8 cellular contexts compared by ENCODE assay signal in the genomic region with DNA sequence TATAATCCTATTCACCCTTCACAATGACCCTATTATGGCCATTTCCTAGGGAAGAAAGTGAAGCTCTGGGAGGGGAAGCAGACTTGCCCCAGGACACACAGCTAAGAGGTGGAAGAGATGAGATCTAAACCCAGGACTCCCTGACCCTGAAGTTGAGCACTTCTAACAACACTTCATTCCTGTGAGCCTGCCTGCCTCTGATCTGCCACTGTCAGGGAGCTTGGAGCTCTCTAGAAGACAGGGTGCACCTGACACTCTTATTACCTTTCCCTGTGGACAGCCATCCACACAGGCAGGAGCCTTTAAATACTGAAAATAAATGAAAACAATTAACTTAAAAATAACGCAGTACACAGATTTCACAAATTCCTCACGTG. TPM values are rescaled to one million over a fixed set of nuclear protein-coding genes. Genes with fewer than 3 reads are reported as not detected.
A peak's percentile ranks its signal among the peaks of the same experiment; 100 is the strongest.
DNase-seq lines count a peak whose midpoint lies in the region; ATAC-seq lines count a peak whose summit lies in the region.

No MANE protein-coding gene starts in this region.

- H3K27ac Mint-ChIP-seq in activated CD4-positive, alpha-beta T cell treated with anti-CD3 and anti-CD28 coated beads, Interleukin-2, amount 10 ng/mL, durations not matched to agents 24 days and 14 days = peak overlapping the region; percentile 87
- peak overlapping the region; percentile 75 for H3K27ac Mint-ChIP-seq in activated T-helper 2 cell treated with anti-CD3 and anti-CD28 coated beads, Interferon-gamma antibody, Interleukin-2, Interleukin-4, amounts not matched to agents 10 μg/mL and 5 μg/mL and 100 μg/mL, durations not matched to agents 14 hours and 24 hours and 36 hours

- DNase-seq in activated CD4-positive, alpha-beta T cell treated with anti-CD3 and anti-CD28 coated beads, Interleukin-2, amount 10 ng/mL, durations not matched to agents 24 days and 14 days = peak; percentile 69
- no peak for DNase-seq in activated CD4-positive, alpha-beta T cell treated with anti-CD3 and anti-CD28 coated beads, Interleukin-2, amount 50 U/mL, for 4 hours
- no peak for DNase-seq in activated T-helper 2 cell treated with anti-CD3 and anti-CD28 coated beads, Interferon-gamma antibody, Interleukin-2, Interleukin-4, amounts not matched to agents 10 μg/mL and 5 μg/mL and 100 μg/mL, durations not matched to agents 14 hours and 24 hours and 36 hours (ENCODE audit: low spot score)
- no peak for DNase-seq in RPMI8226

- ATAC-seq in GM18909 (IDR thresholded peaks at IDR 0.05; ENCODE audit: poor library complexity, unreplicated experiment) (no peak), HG03025 (IDR thresholded peaks at IDR 0.05; ENCODE audit: low FRiP score, unreplicated experiment) (no peak)

- H3K27ac ChIP-seq in subcutaneous abdominal adipose tissue (ENCODE audit: low read depth, low read length) = peak overlapping the region; percentile 70

- no peaks in the 10 kb centered on the region for H3K27me3 Mint-ChIP-seq in activated CD4-positive, alpha-beta T cell treated with anti-CD3 and anti-CD28 coated beads, Interleukin-2, amount 10 ng/mL, durations not matched to agents 24 days and 14 days
- H3K27me3 Mint-ChIP-seq in activated T-helper 2 cell treated with anti-CD3 and anti-CD28 coated beads, Interferon-gamma antibody, Interleukin-2, Interleukin-4, amounts not matched to agents 10 μg/mL and 5 μg/mL and 100 μg/mL, durations not matched to agents 14 hours and 24 hours and 36 hours (ENCODE audit: low read depth) = no peaks in the 10 kb centered on the region

- peaks cover 62% of the 10 kb centered on the region for H3K4me1 Mint-ChIP-seq in activated CD4-positive, alpha-beta T cell treated with anti-CD3 and anti-CD28 coated beads, Interleukin-2, amount 10 ng/mL, durations not matched to agents 24 days and 14 days
- H3K4me1 Mint-ChIP-seq in activated T-helper 2 cell treated with anti-CD3 and anti-CD28 coated beads, Interferon-gamma antibody, Interleukin-2, Interleukin-4, amounts not matched to agents 10 μg/mL and 5 μg/mL and 100 μg/mL, durations not matched to agents 14 hours and 24 hours and 36 hours (ENCODE audit: low read depth) = peaks cover 57% of the 10 kb centered on the region

- no peaks in the 10 kb centered on the region for H3K27me3 ChIP-seq in subcutaneous abdominal adipose tissue (ENCODE audit: control insufficient read depth in 5 of 5, insufficient read depth in 4 of 5, low read length in 5 of 5)

- peaks cover 23% of the 10 kb centered on the region for H3K36me3 Mint-ChIP-seq in activated CD4-positive, alpha-beta T cell treated with anti-CD3 and anti-CD28 coated beads, Interleukin-2, amount 10 ng/mL, durations not matched to agents 24 days and 14 days (ENCODE audit: low read depth)
- H3K36me3 Mint-ChIP-seq in activated T-helper 2 cell treated with anti-CD3 and anti-CD28 coated beads, Interferon-gamma antibody, Interleukin-2, Interleukin-4, amounts not matched to agents 10 μg/mL and 5 μg/mL and 100 μg/mL, durations not matched to agents 14 hours and 24 hours and 36 hours (ENCODE audit: low read depth) = peaks cover 37% of the 10 kb centered on the region

- peaks cover 3 to 70% (median 53%) of the 10 kb centered on the region in 5 donors for H3K4me1 ChIP-seq in subcutaneous abdominal adipose tissue (ENCODE audit: control insufficient read depth in 5 of 5, insufficient read depth in 5 of 5, low read length in 5 of 5)

- intact Hi-C loops in activated CD4-positive, alpha-beta T cell treated with anti-CD3 and anti-CD28 coated beads, Interleukin-2, amount 10 ng/mL, durations not matched to agents 24 days and 14 days (cut with micrococcal nuclease) = loop anchor here (5.0 kb wide), 1 partner anchor 71 kb away; no protein-coding TSS in a partner anchor
- intact Hi-C loops in activated T-helper 2 cell treated with anti-CD3 and anti-CD28 coated beads, Interferon-gamma antibody, Interleukin-2, Interleukin-4, amounts not matched to agents 10 μg/mL and 5 μg/mL and 100 μg/mL, durations not matched to agents 14 hours and 24 hours and 36 hours (cut with micrococcal nuclease) = no loop called here

- H3K9ac ChIP-seq in subcutaneous abdominal adipose tissue (ENCODE audit: low read length in 5 of 5) = peak overlapping the region; percentile 74 to 87 (median 83)

- no peaks in the 10 kb centered on the region for H3K9me3 ChIP-seq in iPS-18c (ENCODE audit: control insufficient read depth, insufficient read depth, low read length)
- no peaks in the 10 kb centered on the region for H3K9me3 ChIP-seq in subcutaneous abdominal adipose tissue (ENCODE audit: control insufficient read depth in 5 of 5, low read length in 5 of 5)

- H3K4me3 ChIP-seq in iPS-18c (ENCODE audit: insufficient read depth, low read depth, low read length) (peak overlapping the region; percentile 89), subcutaneous abdominal adipose tissue (ENCODE audit: low read depth in 1 of 5, low read length in 5 of 5) (peak overlapping the region; percentile 81 to 96 (median 93))

- H3K36me3 ChIP-seq in subcutaneous abdominal adipose tissue (ENCODE audit: control insufficient read depth in 5 of 5, insufficient read depth in 5 of 5, low read length in 5 of 5) = peaks cover 0 to 17% (median 7%) of the 10 kb centered on the region in 5 donors

- no peaks in the 10 kb centered on the region for H3K9me3 Mint-ChIP-seq in activated CD4-positive, alpha-beta T cell treated with anti-CD3 and anti-CD28 coated beads, Interleukin-2, amount 10 ng/mL, durations not matched to agents 24 days and 14 days
- no peaks in the 10 kb centered on the region for H3K9me3 Mint-ChIP-seq in activated T-helper 2 cell treated with anti-CD3 and anti-CD28 coated beads, Interferon-gamma antibody, Interleukin-2, Interleukin-4, amounts not matched to agents 10 μg/mL and 5 μg/mL and 100 μg/mL, durations not matched to agents 14 hours and 24 hours and 36 hours

- peak overlapping the region; percentile 92 for H3K4me3 Mint-ChIP-seq in activated CD4-positive, alpha-beta T cell treated with anti-CD3 and anti-CD28 coated beads, Interleukin-2, amount 10 ng/mL, durations not matched to agents 24 days and 14 days
- peak overlapping the region; percentile 87 for H3K4me3 Mint-ChIP-seq in activated T-helper 2 cell treated with anti-CD3 and anti-CD28 coated beads, Interferon-gamma antibody, Interleukin-2, Interleukin-4, amounts not matched to agents 10 μg/mL and 5 μg/mL and 100 μg/mL, durations not matched to agents 14 hours and 24 hours and 36 hours (ENCODE audit: low read depth)

RNA-seq across cellular contexts. Expression of a gene that starts 0.6 kb away (rescaled TPM):
- 41.8 and 42.5 TPM in 2 replicates for total RNA-seq in activated CD4-positive, alpha-beta T cell treated with anti-CD3 and anti-CD28 coated beads, Interleukin-2, amount 10 ng/mL, durations not matched to agents 24 days and 14 days
- 45.2 and 48.1 TPM in 2 replicates for total RNA-seq in activated T-helper 2 cell treated with anti-CD3 and anti-CD28 coated beads, Interferon-gamma antibody, Interleukin-2, Interleukin-4, amounts not matched to agents 10 μg/mL and 5 μg/mL and 100 μg/mL, durations not matched to agents 14 hours and 24 hours and 36 hours

RNA-seq across cellular contexts. Expression of a gene that starts 13.1 kb away (rescaled TPM):
- total RNA-seq in activated CD4-positive, alpha-beta T cell treated with anti-CD3 and anti-CD28 coated beads, Interleukin-2, amount 10 ng/mL, durations not matched to agents 24 days and 14 days = 15.0 and 17.8 TPM in 2 replicates
- 16.0 and 17.5 TPM in 2 replicates for total RNA-seq in activated T-helper 2 cell treated with anti-CD3 and anti-CD28 coated beads, Interferon-gamma antibody, Interleukin-2, Interleukin-4, amounts not matched to agents 10 μg/mL and 5 μg/mL and 100 μg/mL, durations not matched to agents 14 hours and 24 hours and 36 hours

RNA-seq across cellular contexts. Expression of a gene that starts 52.0 kb away (rescaled TPM):
- not detected in 2 replicates for total RNA-seq in activated CD4-positive, alpha-beta T cell treated with anti-CD3 and anti-CD28 coated beads, Interleukin-2, amount 10 ng/mL, durations not matched to agents 24 days and 14 days
- total RNA-seq in activated T-helper 2 cell treated with anti-CD3 and anti-CD28 coated beads, Interferon-gamma antibody, Interleukin-2, Interleukin-4, amounts not matched to agents 10 μg/mL and 5 μg/mL and 100 μg/mL, durations not matched to agents 14 hours and 24 hours and 36 hours = not detected in 2 replicates
